ENCODE assay signal across 27 cellular contexts in the genomic region with DNA sequence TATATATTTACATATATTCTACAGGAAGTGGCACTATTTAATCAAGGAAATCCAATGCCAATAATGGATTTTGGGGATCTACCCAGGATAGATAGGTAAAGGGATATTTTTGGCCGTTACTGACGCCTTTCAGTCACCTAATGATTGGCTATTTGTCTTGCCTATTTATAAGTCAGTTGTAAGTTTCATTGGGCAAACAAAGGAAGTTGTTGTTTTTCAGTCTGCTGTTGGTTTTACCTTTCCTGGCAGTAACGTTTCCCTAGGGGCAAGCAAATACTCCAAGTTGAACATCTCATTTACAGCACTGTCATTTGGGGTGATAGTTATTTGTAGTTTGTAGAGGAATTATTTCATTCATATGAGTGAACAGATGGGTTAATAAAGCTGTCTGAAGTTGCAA. TPM values are rescaled to one million over a fixed set of nuclear protein-coding genes. Genes with fewer than 3 reads are reported as not detected.
DNase-seq lines count a peak whose midpoint lies in the region; ATAC-seq, FAIRE-seq and TF ChIP-seq lines count a peak whose summit lies in the region.
"Had no signal": no experiment of that assay in that cellular context is flagged by ENCODE, and none has a peak within 500 bp of the region (broad histone marks: within the 10 kb centered on the region; RNA-seq: fewer than 3 reads in every experiment).

No MANE protein-coding gene starts in this region.

- H4K20me1 ChIP-seq in OCI-LY7 (ENCODE audit: insufficient read depth, low read length) = no peaks in the 10 kb centered on the region

- no peak for DNase-seq in GM18507 (ENCODE audit: extremely low spot score, insufficient read length, low read depth)
- no peak for DNase-seq in OCI-LY7 (ENCODE audit: low spot score)
- DNase-seq in COR-L47 (lab: John Stamatoyannopoulos, UW) = no peak
- DNase-seq in coronary artery (ENCODE audit: low spot score) = no peak
- no peak for DNase-seq in HuH-7.5 (ENCODE audit: low spot score)
- DNase-seq: C1 segment of cervical spinal cord; Caco-2; CD4-positive, alpha-beta memory T cell; GM23248; H7; MV-4-11; NCI-H1105; NCI-H1436 treated with DMSO at 0.1 percent for 48 hours; NCI-H187 treated with DMSO at 0.1 percent for 48 hours; NCI-H2107; NCI-H446 treated with DMSO at 0.1 percent for 48 hours; SIG-M5; T-helper 9 cell had no signal

- no peak overlapping the region for H3K27ac ChIP-seq in OCI-LY7 (ENCODE audit: low read depth, low read length, poor library complexity, severe bottlenecking)
- no peak overlapping the region for H3K27ac ChIP-seq in coronary artery
- H3K27ac ChIP-seq: GM23248, SK-N-MC had no signal

- CTCF ChIA-PET in OCI-LY7 (lab: Charles Lee; ENCODE audit: unreplicated experiment) = no interaction called here

- intact Hi-C loops in OCI-LY7 (cut with micrococcal nuclease; ENCODE audit: unreplicated experiment) = no loop called here

- ATAC-seq in GM21529 (IDR thresholded peaks at IDR 0.05; ENCODE audit: unreplicated experiment) (peak; percentile 41), HG03432 (IDR thresholded peaks at IDR 0.05; ENCODE audit: unreplicated experiment) (peak; percentile 44)
- ATAC-seq: HepG2, K562 had no signal

- POLR2A ChIA-PET in OCI-LY7 (lab: Charles Lee) = no interaction called here

- no TSS peak for BruUV-seq in OCI-LY7 (replicated peaks; lab: Mats Ljungman, UMichigan)

- no peaks in the 10 kb centered on the region for H3K79me2 ChIP-seq in OCI-LY7 (ENCODE audit: insufficient read depth, low read depth, low read length)

- H3K36me3 ChIP-seq in OCI-LY7 (ENCODE audit: insufficient read depth, low read length) = no peaks in the 10 kb centered on the region

- TF ChIP-seq CTCF in OCI-LY7 (conservative IDR thresholded peaks at IDR 0.05; ENCODE audit: low read length) = no peak
- TF ChIP-seq CTCF in coronary artery (IDR thresholded peaks at IDR 0.05) = no peak

- no peaks in the 10 kb centered on the region for H3K9me3 ChIP-seq in OCI-LY7 (ENCODE audit: low read length)
- H3K9me3 ChIP-seq: Caco-2 had no signal

- H3K4me3 ChIP-seq in OCI-LY7 (ENCODE audit: low read depth, low read length, poor library complexity, severe bottlenecking) (no peak overlapping the region), coronary artery (no peak overlapping the region)
- H3K4me3 ChIP-seq: GM23248, K562, SK-N-MC had no signal

- peaks cover 17% of the 10 kb centered on the region for H3K4me1 ChIP-seq in OCI-LY7 (ENCODE audit: insufficient read depth, low read length, poor library complexity, severe bottlenecking)
- H3K4me1 ChIP-seq: Caco-2 had no signal

- peak; percentile 5 for FAIRE-seq in GM18507 (lab: Jason Lieb, UNC)
- FAIRE-seq: A204.1, G401.6, GM12891, HepG2, K562, RCC 7860 had no signal

- no peaks in the 10 kb centered on the region for H3K9me2 ChIP-seq in OCI-LY7 (ENCODE audit: insufficient read depth, low read length)

- H3K4me2 ChIP-seq in OCI-LY7 (ENCODE audit: low read length) = peak overlapping the region; percentile 1; the same call in 1 of the 2 replicates

- peak overlapping the region; percentile 57; the same call in 1 of the 2 replicates for H2AFZ ChIP-seq in OCI-LY7 (ENCODE audit: low read length)
- H2AFZ ChIP-seq: GM23248 had no signal

RNA-seq across cellular contexts. Expression of a gene that starts 17.0 kb away (rescaled TPM):
- total RNA-seq in OCI-LY7 (2014; rRNA removed; shearing (Covaris generic)) = 20.4 and 22.5 TPM in 2 replicates
- 55.2 and 67.3 TPM in 2 replicates for total RNA-seq in OCI-LY7 (2022)
